Comparison of ENCODE assay signal across 19 cellular contexts in the genomic region with DNA sequence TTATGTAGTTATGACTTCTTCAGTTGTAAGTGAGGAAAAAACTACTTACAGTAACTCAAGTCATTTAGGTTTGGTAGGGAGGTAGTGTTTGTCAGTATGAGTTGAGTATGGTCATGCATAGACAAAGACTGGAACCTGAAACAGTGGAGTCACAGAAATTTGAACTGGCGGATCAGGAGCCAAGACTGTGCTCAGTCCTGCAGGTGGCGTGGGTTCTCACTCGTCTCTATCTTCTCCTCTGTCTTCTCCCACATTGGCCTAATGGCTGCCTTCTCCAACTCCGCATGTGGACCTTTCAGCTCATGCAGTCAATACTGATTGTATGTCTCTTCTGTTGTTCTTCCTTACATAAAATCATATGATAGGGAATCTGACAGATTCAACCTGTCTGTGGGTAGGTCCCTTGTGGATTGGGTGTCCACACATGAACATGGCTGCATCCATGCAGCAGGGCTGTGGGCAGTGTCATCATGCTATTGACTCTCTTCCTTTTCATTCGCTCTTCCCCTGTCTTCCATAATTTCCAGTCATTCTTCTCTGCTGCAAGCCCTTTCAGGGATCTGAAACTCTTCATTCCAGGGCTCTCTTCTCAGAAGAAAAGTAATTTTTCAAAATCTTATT.
A peak's percentile ranks its signal among the peaks of the same experiment; 100 is the strongest.
DNase-seq lines count a peak whose midpoint lies in the region; ATAC-seq and TF ChIP-seq lines count a peak whose summit lies in the region.
"Had no signal": no experiment of that assay in that cellular context is flagged by ENCODE, and none has a peak within 500 bp of the region (broad histone marks: within the 10 kb centered on the region; RNA-seq: fewer than 3 reads in every experiment).

No MANE protein-coding gene starts in this region.

- no peak overlapping the region for H3K27ac Mint-ChIP-seq in activated CD8-positive, alpha-beta T cell treated with anti-CD3 and anti-CD28 coated beads for 36 hours
- H3K27ac Mint-ChIP-seq in stimulated activated naive CD8-positive, alpha-beta T cell treated with anti-CD3 and anti-CD28 coated beads, Interleukin-15, amount 100 ng/mL, for 72 hours, result no peak overlapping the region
- no peak overlapping the region for H3K27ac Mint-ChIP-seq in activated CD8-positive, alpha-beta memory T cell treated with anti-CD3 and anti-CD28 coated beads, Interleukin-2, amount 10 ng/mL, durations not matched to agents 7 days and 5 days
- H3K27ac Mint-ChIP-seq: stimulated activated memory B cell treated with anti-CD40 and anti-IgM and Interleukin-4, amounts not matched to agents 10 μg/mL and 1 μg/mL and 100 μg/mL, for 72 hours; type B pancreatic cell had no signal

- ATAC-seq in activated CD8-positive, alpha-beta T cell treated with anti-CD3 and anti-CD28 coated beads for 36 hours, result peak; percentile 81
- ATAC-seq in stimulated activated naive CD8-positive, alpha-beta T cell treated with anti-CD3 and anti-CD28 coated beads, Interleukin-15, amount 100 ng/mL, for 72 hours, result peak; percentile 77
- ATAC-seq in HG02759 (IDR thresholded peaks at IDR 0.05; ENCODE audit: unreplicated experiment) (no peak), GM21528 (IDR thresholded peaks at IDR 0.05; ENCODE audit: low FRiP score, unreplicated experiment) (no peak)
- ATAC-seq in activated CD8-positive, alpha-beta memory T cell treated with anti-CD3 and anti-CD28 coated beads, Interleukin-2, amount 10 ng/mL, durations not matched to agents 7 days and 5 days, result no peak
- ATAC-seq: body of pancreas; stimulated activated memory B cell treated with anti-CD40 and anti-IgM and Interleukin-4, amounts not matched to agents 10 μg/mL and 1 μg/mL and 100 μg/mL, for 72 hours had no signal

- DNase-seq in stimulated activated CD4-positive, alpha-beta T cell treated with anti-CD3 and anti-CD28 coated beads, Interleukin-1b, Interleukin-23, amount 100 ng/mL, for 48 hours, result peak; percentile 8
- DNase-seq in stimulated activated CD4-positive, alpha-beta T cell treated with anti-CD3 and anti-CD28 coated beads, Interleukin-12 subunit alpha, Interleukin-12 subunit beta, amount 100 ng/mL, for 4 hours, result no peak
- peak; percentile 32 for DNase-seq in activated CD8-positive, alpha-beta T cell treated with anti-CD3 and anti-CD28 coated beads for 36 hours
- DNase-seq in stimulated activated naive CD8-positive, alpha-beta T cell treated with anti-CD3 and anti-CD28 coated beads, Interleukin-15, amount 100 ng/mL, for 72 hours, result no peak
- no peak for DNase-seq in activated CD8-positive, alpha-beta memory T cell treated with anti-CD3 and anti-CD28 coated beads, Interleukin-2, amount 10 ng/mL, durations not matched to agents 7 days and 5 days
- DNase-seq: activated effector memory CD4-positive, alpha-beta T cell treated with Interleukin-2 at 50 U/mL for 16 hours; body of pancreas; C1 segment of cervical spinal cord; DMS153; dorsolateral prefrontal cortex; hippocampal formation; NCI-H1092; NCI-H2107; SIG-M5 had no signal

- H3K4me3 Mint-ChIP-seq in activated CD8-positive, alpha-beta T cell treated with anti-CD3 and anti-CD28 coated beads for 36 hours, result no peak overlapping the region
- H3K4me3 Mint-ChIP-seq in stimulated activated naive CD8-positive, alpha-beta T cell treated with anti-CD3 and anti-CD28 coated beads, Interleukin-15, amount 100 ng/mL, for 72 hours, result no peak overlapping the region
- H3K4me3 Mint-ChIP-seq in activated CD8-positive, alpha-beta memory T cell treated with anti-CD3 and anti-CD28 coated beads, Interleukin-2, amount 10 ng/mL, durations not matched to agents 7 days and 5 days, result no peak overlapping the region
- H3K4me3 Mint-ChIP-seq: stimulated activated memory B cell treated with anti-CD40 and anti-IgM and Interleukin-4, amounts not matched to agents 10 μg/mL and 1 μg/mL and 100 μg/mL, for 72 hours; type B pancreatic cell had no signal

- H3K36me3 ChIP-seq in Loucy (ENCODE audit: insufficient read depth, low read length), result no peaks in the 10 kb centered on the region

- no peaks in the 10 kb centered on the region for H4K20me1 ChIP-seq in Loucy (ENCODE audit: insufficient read depth, low read length, poor library complexity, severe bottlenecking)

- H3K9ac ChIP-seq in Loucy (ENCODE audit: low read depth, low read length, poor library complexity, severe bottlenecking), result no peak overlapping the region

- H3K27me3 ChIP-seq in Loucy (ENCODE audit: insufficient read depth, low read length, poor library complexity, severe bottlenecking), result no peaks in the 10 kb centered on the region
- H3K27me3 ChIP-seq: body of pancreas, dorsolateral prefrontal cortex had no signal

- H3K36me3 Mint-ChIP-seq in activated CD8-positive, alpha-beta T cell treated with anti-CD3 and anti-CD28 coated beads for 36 hours (ENCODE audit: low read depth), result no peaks in the 10 kb centered on the region
- no peaks in the 10 kb centered on the region for H3K36me3 Mint-ChIP-seq in activated CD8-positive, alpha-beta memory T cell treated with anti-CD3 and anti-CD28 coated beads, Interleukin-2, amount 10 ng/mL, durations not matched to agents 7 days and 5 days
- H3K36me3 Mint-ChIP-seq: stimulated activated memory B cell treated with anti-CD40 and anti-IgM and Interleukin-4, amounts not matched to agents 10 μg/mL and 1 μg/mL and 100 μg/mL, for 72 hours; type B pancreatic cell had no signal

- H3K4me1 Mint-ChIP-seq in activated CD8-positive, alpha-beta T cell treated with anti-CD3 and anti-CD28 coated beads for 36 hours (ENCODE audit: low read depth), result no peaks in the 10 kb centered on the region
- H3K4me1 Mint-ChIP-seq in stimulated activated naive CD8-positive, alpha-beta T cell treated with anti-CD3 and anti-CD28 coated beads, Interleukin-15, amount 100 ng/mL, for 72 hours, result no peaks in the 10 kb centered on the region
- H3K4me1 Mint-ChIP-seq in activated CD8-positive, alpha-beta memory T cell treated with anti-CD3 and anti-CD28 coated beads, Interleukin-2, amount 10 ng/mL, durations not matched to agents 7 days and 5 days, result no peaks in the 10 kb centered on the region
- H3K4me1 Mint-ChIP-seq: stimulated activated memory B cell treated with anti-CD40 and anti-IgM and Interleukin-4, amounts not matched to agents 10 μg/mL and 1 μg/mL and 100 μg/mL, for 72 hours had no signal

- peaks cover 2% of the 10 kb centered on the region for H3K9me3 Mint-ChIP-seq in activated CD8-positive, alpha-beta T cell treated with anti-CD3 and anti-CD28 coated beads for 36 hours
- no peaks in the 10 kb centered on the region for H3K9me3 Mint-ChIP-seq in stimulated activated naive CD8-positive, alpha-beta T cell treated with anti-CD3 and anti-CD28 coated beads, Interleukin-15, amount 100 ng/mL, for 72 hours
- H3K9me3 Mint-ChIP-seq in activated CD8-positive, alpha-beta memory T cell treated with anti-CD3 and anti-CD28 coated beads, Interleukin-2, amount 10 ng/mL, durations not matched to agents 7 days and 5 days (ENCODE audit: low read depth), result no peaks in the 10 kb centered on the region
- H3K9me3 Mint-ChIP-seq: stimulated activated memory B cell treated with anti-CD40 and anti-IgM and Interleukin-4, amounts not matched to agents 10 μg/mL and 1 μg/mL and 100 μg/mL, for 72 hours; type B pancreatic cell had no signal

- intact Hi-C loops in activated CD8-positive, alpha-beta T cell treated with anti-CD3 and anti-CD28 coated beads for 36 hours (cut with micrococcal nuclease), result no loop called here

- H3K4me3 ChIP-seq in Loucy (ENCODE audit: low read length, poor library complexity, severe bottlenecking), result no peak overlapping the region
- H3K4me3 ChIP-seq: body of pancreas, dorsolateral prefrontal cortex had no signal

- H3K9me2 ChIP-seq in Loucy (replicated peaks; ENCODE audit: low read depth, low read length), result no peaks in the 10 kb centered on the region

- no peaks in the 10 kb centered on the region for H3F3A ChIP-seq in Loucy (ENCODE audit: low read depth)

- no peaks in the 10 kb centered on the region for H3K27me3 Mint-ChIP-seq in activated CD8-positive, alpha-beta T cell treated with anti-CD3 and anti-CD28 coated beads for 36 hours
- no peaks in the 10 kb centered on the region for H3K27me3 Mint-ChIP-seq in stimulated activated naive CD8-positive, alpha-beta T cell treated with anti-CD3 and anti-CD28 coated beads, Interleukin-15, amount 100 ng/mL, for 72 hours
- H3K27me3 Mint-ChIP-seq in activated CD8-positive, alpha-beta memory T cell treated with anti-CD3 and anti-CD28 coated beads, Interleukin-2, amount 10 ng/mL, durations not matched to agents 7 days and 5 days, result no peaks in the 10 kb centered on the region
- H3K27me3 Mint-ChIP-seq: stimulated activated memory B cell treated with anti-CD40 and anti-IgM and Interleukin-4, amounts not matched to agents 10 μg/mL and 1 μg/mL and 100 μg/mL, for 72 hours; type B pancreatic cell had no signal

- no peaks in the 10 kb centered on the region for H3K79me2 ChIP-seq in Loucy (ENCODE audit: insufficient read depth, low read length)

- TF ChIP-seq CTCF in Loucy (conservative IDR thresholded peaks at IDR 0.05; ENCODE audit: low read length), result peak; percentile 28; the same call in 1 of the 2 replicates
- peak; percentile 18 for TF ChIP-seq CTCF in activated CD8-positive, alpha-beta T cell treated with anti-CD3 and anti-CD28 coated beads for 36 hours (IDR thresholded peaks at IDR 0.05)

- POLR2A ChIA-PET in activated CD8-positive, alpha-beta T cell treated with anti-CD3 and anti-CD28 coated beads for 36 hours (lab: Charles Lee), result no interaction called here

- no peaks in the 10 kb centered on the region for H3K4me1 ChIP-seq in Loucy (ENCODE audit: insufficient read depth, low read length, poor library complexity, severe bottlenecking)
- H3K4me1 ChIP-seq: body of pancreas had no signal

- H3K4me2 ChIP-seq in Loucy (ENCODE audit: low read depth, low read length, poor library complexity, severe bottlenecking), result no peak overlapping the region

- no peak overlapping the region for H2AFZ ChIP-seq in Loucy (ENCODE audit: low read length)

- no peaks in the 10 kb centered on the region for H3K9me3 ChIP-seq in Loucy (ENCODE audit: insufficient read depth, low read depth, low read length)
- H3K9me3 ChIP-seq: body of pancreas had no signal

- CTCF ChIA-PET in activated CD8-positive, alpha-beta T cell treated with anti-CD3 and anti-CD28 coated beads for 36 hours (lab: Charles Lee), result no interaction called here
- CTCF ChIA-PET in activated CD8-positive, alpha-beta memory T cell treated with anti-CD3 and anti-CD28 coated beads, Interleukin-2, amount 10 ng/mL, durations not matched to agents 7 days and 5 days (lab: Charles Lee), result no interaction called here

Comparison
In these comparisons a context has a peak if more than half of its experiments do, and no peak if none do; other contexts are left out.
1. DNase-seq: peak in stimulated activated CD4-positive, alpha-beta T cell treated with anti-CD3 and anti-CD28 coated beads, Interleukin-1b, Interleukin-23, amount 100 ng/mL, for 48 hours (single experiment) and activated CD8-positive, alpha-beta T cell treated with anti-CD3 and anti-CD28 coated beads for 36 hours (single experiment); none in stimulated activated CD4-positive, alpha-beta T cell treated with anti-CD3 and anti-CD28 coated beads, Interleukin-12 subunit alpha, Interleukin-12 subunit beta, amount 100 ng/mL, for 4 hours (single experiment), stimulated activated naive CD8-positive, alpha-beta T cell treated with anti-CD3 and anti-CD28 coated beads, Interleukin-15, amount 100 ng/mL, for 72 hours (0 of 2) and activated CD8-positive, alpha-beta memory T cell treated with anti-CD3 and anti-CD28 coated beads, Interleukin-2, amount 10 ng/mL, durations not matched to agents 7 days and 5 days (single experiment).
2. ATAC-seq: peak in activated CD8-positive, alpha-beta T cell treated with anti-CD3 and anti-CD28 coated beads for 36 hours (single experiment) and stimulated activated naive CD8-positive, alpha-beta T cell treated with anti-CD3 and anti-CD28 coated beads, Interleukin-15, amount 100 ng/mL, for 72 hours (single experiment); none in HG02759 (single experiment), GM21528 (single experiment) and activated CD8-positive, alpha-beta memory T cell treated with anti-CD3 and anti-CD28 coated beads, Interleukin-2, amount 10 ng/mL, durations not matched to agents 7 days and 5 days (single experiment).